Comparison of ENCODE assay signal across 7 cellular contexts in the genomic region with DNA sequence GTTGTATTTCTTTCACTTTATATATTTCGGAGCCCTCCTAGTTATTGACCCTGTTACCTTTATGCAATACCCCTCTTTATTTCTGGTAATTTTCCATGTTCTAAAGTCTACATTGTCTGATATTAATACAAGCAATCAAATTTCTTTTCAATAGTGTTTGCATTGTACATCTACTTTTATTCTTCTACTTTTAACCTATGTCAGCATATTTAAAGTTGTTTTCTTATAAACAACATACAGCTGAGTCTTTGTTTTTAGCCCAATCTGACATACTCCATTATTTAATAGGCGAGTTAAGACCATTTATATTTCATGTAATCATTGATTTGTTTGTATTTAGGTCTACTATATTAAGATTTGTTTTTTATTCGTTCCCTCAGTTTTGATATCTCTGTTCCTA.
"Had no signal": no experiment of that assay in that cellular context is flagged by ENCODE, and none has a peak within 500 bp of the region (broad histone marks: within the 10 kb centered on the region; RNA-seq: fewer than 3 reads in every experiment).

No MANE protein-coding gene starts in this region.

- H3K27ac Mint-ChIP-seq: GM23338, H9 had no signal

- H3K9me3 Mint-ChIP-seq: GM23338, H9 had no signal

- H3K9ac ChIP-seq: KMS-11 had no signal

- H3K4me1 Mint-ChIP-seq: GM23338, H9 had no signal

- DNase-seq: H9, HCEC 1CT, Karpas-422, KBM-7 had no signal

- H3K27ac ChIP-seq: KMS-11 had no signal

- H3K4me3 Mint-ChIP-seq: GM23338, H9 had no signal

- H3K4me3 ChIP-seq: GM23338 had no signal

- FAIRE-seq: HTR-8/SVneo had no signal

- ATAC-seq: GM23338 had no signal

- H3K4me2 ChIP-seq: GM23338, KMS-11 had no signal

- H2AFZ ChIP-seq: GM23338 had no signal
